ENCODE assay signal across 8 cellular contexts in genomic region chr7:1160665-1161010, GRCh38. TPM values are rescaled to one million over a fixed set of nuclear protein-coding genes. Genes with fewer than 3 reads are reported as not detected.
A peak's percentile ranks its signal among the peaks of the same experiment; 100 is the strongest.
DNase-seq lines count a peak whose midpoint lies in the region; ATAC-seq and TF ChIP-seq lines count a peak whose summit lies in the region.

No MANE protein-coding gene starts in this region.

- BruUV-seq in MCF 10A (replicated peaks; lab: Mats Ljungman, UMichigan): TSS peak; percentile 59

- H3K4me3 Mint-ChIP-seq in MCF 10A (ENCODE audit: unreplicated experiment): peak overlapping the region; percentile 75

- peak overlapping the region; percentile 77 for H3K4me2 ChIP-seq in Karpas-422 (ENCODE audit: low read depth, low read length, poor library complexity, severe bottlenecking)

- H3K27ac Mint-ChIP-seq in MCF 10A (ENCODE audit: low read depth, unreplicated experiment): peak overlapping the region; percentile 86

- H3K4me1 ChIP-seq in Karpas-422 (ENCODE audit: low read length): peaks cover 24% of the 10 kb centered on the region
- H3K4me1 ChIP-seq in thymus (ENCODE audit: control insufficient read depth, insufficient read depth, low read length): peaks cover 17% of the 10 kb centered on the region

- peak overlapping the region; percentile 99 for H3K9ac ChIP-seq in Karpas-422 (ENCODE audit: low read length)

- H4K20me1 ChIP-seq in Karpas-422 (ENCODE audit: insufficient read depth, low read depth, low read length): peaks cover 7% of the 10 kb centered on the region; the same call in 1 of the 2 replicates

- ATAC-seq in left colon (peak; percentile 32), HG03139 (IDR thresholded peaks at IDR 0.05; ENCODE audit: unreplicated experiment) (no peak)

- intact Hi-C loops in MCF 10A (cut with micrococcal nuclease): loop anchor here (5.0 kb wide), 1 partner anchor 73 kb away; the partner anchor contains the start of gene GPER1
- intact Hi-C loops in left colon (cut with DNase I, micrococcal nuclease): no loop called here

- H2AFZ ChIP-seq in Karpas-422 (ENCODE audit: low read length): 0 out of 2 replicates have a peak overlapping the region, but pooled peaks have one; percentile 38

- CTCF ChIA-PET in MCF 10A (lab: Yijun Ruan, JAX): interaction anchor here (2.0 to 2.2 kb wide), 2 partner anchors 15 to 23 kb away, joined by 5 to 6 read pairs; no protein-coding TSS in a partner anchor

- H3K27me3 Mint-ChIP-seq in MCF 10A (ENCODE audit: insufficient read depth, unreplicated experiment): no peaks in the 10 kb centered on the region

- TF ChIP-seq CTCF in MCF 10A (IDR thresholded peaks at IDR 0.05; ENCODE audit: unreplicated experiment): no peak

- H3K9me3 ChIP-seq in Karpas-422 (ENCODE audit: low read length): no peaks in the 10 kb centered on the region
- H3K9me3 ChIP-seq in thymus (ENCODE audit: control insufficient read depth): no peaks in the 10 kb centered on the region

- H3K9me2 ChIP-seq in Karpas-422 (replicated peaks; ENCODE audit: insufficient read depth, low read length): no peaks in the 10 kb centered on the region

- 44% methylated on average over 19 of the region's 19 CpGs for WGBS in thymus

- H3K27ac ChIP-seq in Karpas-422 (ENCODE audit: low read length): peak overlapping the region; percentile 74
- H3K27ac ChIP-seq in thymus (ENCODE audit: low read depth): peak overlapping the region; percentile 84

- H3K36me3 ChIP-seq in Karpas-422 (ENCODE audit: insufficient read depth, low read length) (no peaks in the 10 kb centered on the region; the same call in 1 of the 2 replicates), thymus (ENCODE audit: control insufficient read depth, insufficient read depth) (peaks cover 22% of the 10 kb centered on the region)

- no peaks in the 10 kb centered on the region for H3K27me3 ChIP-seq in Karpas-422 (ENCODE audit: low read length)
- H3K27me3 ChIP-seq in thymus (ENCODE audit: control insufficient read depth, insufficient read depth): no peaks in the 10 kb centered on the region

- H3K36me3 Mint-ChIP-seq in MCF 10A (ENCODE audit: insufficient read depth, unreplicated experiment): peaks cover 24% of the 10 kb centered on the region

- DNase-seq in SHP77 (lab: John Stamatoyannopoulos, UW) (peak; percentile 54 to 73), SHP77 treated with DMSO at 0.1 percent for 48 hours (lab: John Stamatoyannopoulos, UW) (no peak), Karpas-422 (no peak), MCF 10A (ENCODE audit: unreplicated experiment) (no peak), left colon (peak; percentile 36 to 53), activated gamma-delta T cell (lab: John Stamatoyannopoulos, UW) (no peak)

- H3K4me3 ChIP-seq in Karpas-422 (ENCODE audit: low read length): peak overlapping the region; percentile 96
- H3K4me3 ChIP-seq in thymus (ENCODE audit: low read length): peak overlapping the region; percentile 76

- POLR2A ChIA-PET in MCF 10A (lab: Yijun Ruan, JAX): interaction anchor here (0.7 to 2.9 kb wide), 14 partner anchors 9 to 393 kb away, joined by 3 to 25 read pairs (median 4); partner anchors contain the start of gene SUN1

- no peaks in the 10 kb centered on the region for H3K9me3 Mint-ChIP-seq in MCF 10A (ENCODE audit: unreplicated experiment)

- H3K79me2 ChIP-seq in Karpas-422 (ENCODE audit: low read length): peaks cover 44% of the 10 kb centered on the region

- peaks cover 9% of the 10 kb centered on the region for H3K4me1 Mint-ChIP-seq in MCF 10A (ENCODE audit: insufficient read depth, unreplicated experiment)

RNA-seq across cellular contexts. Expression of gene ZFAND2A, which starts 0.6 kb away (rescaled TPM):
- total RNA-seq in Karpas-422 (2014; rRNA removed; shearing (Covaris generic); ENCODE audit: low replicate concordance): 5.2 and 11.5 TPM in 2 replicates
- total RNA-seq in MCF 10A (2022) (30.1 and 40.7 TPM in 2 replicates), left colon (10 to 100 TPM; 40.7 to 90.0 TPM)
- polyA plus RNA-seq in thymus: 34.9 TPM

Comparison
In these comparisons a context has a peak if more than half of its experiments do, and no peak if none do; other contexts are left out.
1. DNase-seq: peak in SHP77 (2 of 2) and left colon (2 of 2); none in SHP77 treated with DMSO at 0.1 percent for 48 hours (single experiment), Karpas-422 (single experiment), MCF 10A (single experiment) and activated gamma-delta T cell (single experiment).